ENCODE assay signal across 1 cellular context in genomic region chr17:60439501-60439900, GRCh38.
A peak's percentile ranks its signal among the peaks of the same experiment; 100 is the strongest.
TF ChIP-seq lines count a peak whose summit lies in the region.

No MANE protein-coding gene starts in this region.

TF ChIP-seq in HepG2, 621 proteins besides CTCF, POLR2A, EP300 and RAD21:
- no peak for TF ChIP-seq BATF2 (CRISPR knock-in tag; IDR thresholded peaks at IDR 0.05)
- no peak for TF ChIP-seq ARNT2 (CRISPR knock-in tag; IDR thresholded peaks at IDR 0.05; ENCODE audit: low read depth)
- peak; percentile 71 for TF ChIP-seq CEBPB (IDR thresholded peaks at IDR 0.05; ENCODE audit: borderline replicate concordance, low read depth, low read length)
- TF ChIP-seq CEBPG (CRISPR knock-in tag; IDR thresholded peaks at IDR 0.05): peak; percentile 47; the same call in 1 of the 2 replicates
- TF ChIP-seq ZNF34 (CRISPR knock-in tag; IDR thresholded peaks at IDR 0.05; ENCODE audit: borderline replicate concordance): no peak
- TF ChIP-seq GATAD2A (CRISPR knock-in tag; IDR thresholded peaks at IDR 0.05): no peak
- TF ChIP-seq MIXL1 (CRISPR knock-in tag; IDR thresholded peaks at IDR 0.05): 0 out of 2 replicates have a peak, but pooled peaks have one; percentile 39
